15 cellular contexts compared by ENCODE assay signal in genomic region chr3:141000691-141001090, GRCh38. TPM values are rescaled to one million over a fixed set of nuclear protein-coding genes. Genes with fewer than 3 reads are reported as not detected.
DNase-seq lines count a peak whose midpoint lies in the region; ATAC-seq and TF ChIP-seq lines count a peak whose summit lies in the region.
"Had no signal": no experiment of that assay in that cellular context is flagged by ENCODE, and none has a peak within 500 bp of the region (broad histone marks: within the 10 kb centered on the region; RNA-seq: fewer than 3 reads in every experiment).

No MANE protein-coding gene starts in this region.

- H3K36me3 Mint-ChIP-seq in GM23338 (ENCODE audit: low read depth), result 0 out of 3 replicates have a peak, but pooled peaks cover 4% of the 10 kb centered on the region
- H3K36me3 Mint-ChIP-seq: CD8-positive, alpha-beta memory T cell had no signal

- H3K27ac ChIP-seq in GM23338 (ENCODE audit: low read depth) (no peak overlapping the region), mesendoderm (ENCODE audit: low read depth, low read length) (no peak overlapping the region)
- H3K27ac ChIP-seq: 22Rv1, BLaER1 had no signal

- H2BK120ac ChIP-seq in mesendoderm (ENCODE audit: low read depth, low read length), result no peak overlapping the region

- no peak overlapping the region for H3K4me3 Mint-ChIP-seq in GM23338
- H3K4me3 Mint-ChIP-seq: CD8-positive, alpha-beta memory T cell had no signal

- H3K9ac ChIP-seq in mesendoderm (ENCODE audit: low read length), result no peak overlapping the region
- H3K9ac ChIP-seq: BLaER1 had no signal

- H3K4me1 Mint-ChIP-seq in GM23338, result no peaks in the 10 kb centered on the region

- H2AFZ ChIP-seq in GM23338, result peak overlapping the region; percentile 83

- H3K27ac Mint-ChIP-seq in GM23338, result no peak overlapping the region

- peak; percentile 53 to 58 for ATAC-seq in activated CD4-positive, CD25-positive, alpha-beta regulatory T cell treated with anti-CD3 and anti-CD28 coated beads, Interleukin-2, amount 50 U/mL, for 24 hours
- ATAC-seq in GM23338, result no peak

- H3K79me1 ChIP-seq in mesendoderm (ENCODE audit: low read length), result no peaks in the 10 kb centered on the region

- H2BK5ac ChIP-seq in mesendoderm (ENCODE audit: low read length), result no peak overlapping the region

- H3K27me3 ChIP-seq in GM23338 (ENCODE audit: insufficient read depth), result no peaks in the 10 kb centered on the region
- no peaks in the 10 kb centered on the region for H3K27me3 ChIP-seq in mesendoderm (ENCODE audit: insufficient read depth, low read length, poor library complexity)
- H3K27me3 ChIP-seq: BLaER1 had no signal

- no peak overlapping the region for H3K4me3 ChIP-seq in GM23338
- H3K4me3 ChIP-seq in mesendoderm (ENCODE audit: low read length), result no peak overlapping the region
- H3K4me3 ChIP-seq: BLaER1, HAP-1 had no signal

- no peak overlapping the region for H2AK5ac ChIP-seq in mesendoderm (ENCODE audit: low read length)

- H4K8ac ChIP-seq in mesendoderm (ENCODE audit: low read depth, low read length), result no peak overlapping the region

- H3K23ac ChIP-seq in mesendoderm (ENCODE audit: low read length), result no peak overlapping the region

- H3K4me1 ChIP-seq in GM23338 (ENCODE audit: insufficient read depth), result no peaks in the 10 kb centered on the region
- H3K4me1 ChIP-seq in mesendoderm (ENCODE audit: control insufficient read depth, low read depth, low read length), result no peaks in the 10 kb centered on the region
- H3K4me1 ChIP-seq: BLaER1, HAP-1 had no signal

- H3F3A ChIP-seq in GM23338 (replicated peaks; ENCODE audit: low read depth), result no peaks in the 10 kb centered on the region

- H4K5ac ChIP-seq in mesendoderm (ENCODE audit: low read length), result no peak overlapping the region

- H3K9me2 ChIP-seq in GM23338 (ENCODE audit: insufficient read depth), result no peaks in the 10 kb centered on the region

- H3K4ac ChIP-seq in mesendoderm (ENCODE audit: low read depth, low read length), result no peak overlapping the region

- no peak overlapping the region for H3K56ac ChIP-seq in mesendoderm (ENCODE audit: low read length)

- TF ChIP-seq CTCF in GM23338 (conservative IDR thresholded peaks at IDR 0.05; ENCODE audit: low read depth in 2 of 2), result no peak

- no peak overlapping the region for H3K18ac ChIP-seq in mesendoderm (ENCODE audit: low read length)

- H3K36me3 ChIP-seq in GM23338 (ENCODE audit: insufficient read depth) (no peaks in the 10 kb centered on the region), mesendoderm (ENCODE audit: control insufficient read depth, insufficient read depth, low read length) (no peaks in the 10 kb centered on the region)
- H3K36me3 ChIP-seq: BLaER1, HAP-1 had no signal

- H4K20me1 ChIP-seq in GM23338 (replicated peaks; ENCODE audit: insufficient read depth), result no peaks in the 10 kb centered on the region
- H4K20me1 ChIP-seq: BLaER1 had no signal

- WGBS in mesendoderm (ENCODE audit: extremely low coverage, insufficient coverage, low lambda C conversion rate), result no CpG with 5 or more reads among the region's 2 CpGs

- H3K9me3 Mint-ChIP-seq in GM23338, result peaks cover 8% of the 10 kb centered on the region
- H3K9me3 Mint-ChIP-seq: CD8-positive, alpha-beta memory T cell had no signal

- H3K27me3 Mint-ChIP-seq in GM23338 (ENCODE audit: insufficient read depth, low read depth, poor library complexity), result peaks cover 2% of the 10 kb centered on the region

- H3K79me2 ChIP-seq in GM23338 (replicated peaks; ENCODE audit: insufficient read depth) (no peaks in the 10 kb centered on the region), mesendoderm (ENCODE audit: control insufficient read depth, insufficient read depth, low read length) (no peaks in the 10 kb centered on the region)

- H3K4me2 ChIP-seq in GM23338 (no peak overlapping the region), mesendoderm (ENCODE audit: low read length) (no peak overlapping the region)
- H3K4me2 ChIP-seq: BLaER1 had no signal

- no peak for DNase-seq in activated CD4-positive, CD25-positive, alpha-beta regulatory T cell treated with anti-CD3 and anti-CD28 coated beads, Interleukin-2, amount 50 U/mL, for 72 hours
- DNase-seq in GM23338 (ENCODE audit: low spot score) (no peak), SW480 (ENCODE audit: low spot score) (peak; percentile 59), mesendoderm (peak; percentile 77), Kasumi-1 (lab: John Stamatoyannopoulos, UW) (no peak), NCI-H187 (lab: John Stamatoyannopoulos, UW) (no peak)
- DNase-seq in stimulated activated CD4-positive, alpha-beta T cell treated with anti-CD3 and anti-CD28 coated beads, Interleukin-12 subunit alpha, Interleukin-12 subunit beta, amount 100 ng/mL, for 4 hours, result no peak
- DNase-seq: NCI-H1436 treated with DMSO at 0.1 percent for 48 hours, NCI-H226 had no signal

- no peak overlapping the region for H2BK15ac ChIP-seq in mesendoderm (replicated peaks; ENCODE audit: low read depth)

TF ChIP-seq in GM23338, 12 proteins besides CTCF, POLR2A, EP300 and RAD21 (continues in another document):
- TF ChIP-seq ZNF114 (CRISPR knock-in tag; IDR thresholded peaks at IDR 0.05), result no peak
- no peak for TF ChIP-seq NANOG (IDR thresholded peaks at IDR 0.05; ENCODE audit: borderline replicate concordance)
- TF ChIP-seq EZH2 (IDR thresholded peaks at IDR 0.05; ENCODE audit: low read depth, unreplicated experiment), result no peak
- no peak for TF ChIP-seq EZH2phosphoT487 (IDR thresholded peaks at IDR 0.05; ENCODE audit: unreplicated experiment)
- no peak for TF ChIP-seq ZNF462 (CRISPR knock-in tag; IDR thresholded peaks at IDR 0.05)
- no peak for TF ChIP-seq JUNB (IDR thresholded peaks at IDR 0.05; ENCODE audit: unreplicated experiment)
- TF ChIP-seq POLR2AphosphoS5 (IDR thresholded peaks at IDR 0.05; ENCODE audit: low read depth), result no peak

RNA-seq across cellular contexts. Expression of gene SPSB4, which starts 50.5 kb away (rescaled TPM):
- total RNA-seq in GM23338 (2014; rRNA removed; shearing (Covaris generic)), result 20.1 and 25.9 TPM in 2 replicates
- 6.6 and 6.7 TPM in 2 replicates for polyA plus RNA-seq in GM23338 (2016; fragmentation: Nextera tagmentation; extraction: Ambion mirVana)
- 23.3 TPM for polyA plus RNA-seq in mesendoderm (2013, experiment 1 of 2)
- polyA plus RNA-seq in mesendoderm (2013, experiment 2 of 2), result 23.3 TPM
- total RNA-seq: CD8-positive, alpha-beta memory T cell; IMR-90 had no signal
- polyA plus RNA-seq: CD8-positive, alpha-beta memory T cell; IMR-90 had no signal

RNA-seq across cellular contexts. Expression of gene SLC25A36, which starts 59.1 kb away (rescaled TPM):
- total RNA-seq in GM23338 (2014; rRNA removed; shearing (Covaris generic)), result 123 and 135 TPM in 2 replicates
- polyA plus RNA-seq in GM23338 (2016; fragmentation: Nextera tagmentation; extraction: Ambion mirVana), result 93.7 and 113 TPM in 2 replicates
- polyA plus RNA-seq in mesendoderm (2013, experiment 1 of 2), result 31.3 TPM
- 32.8 TPM for polyA plus RNA-seq in mesendoderm (2013, experiment 2 of 2)

Comparison
In these comparisons a context has a peak if more than half of its experiments do, and no peak if none do; other contexts are left out.
1. DNase-seq: peak in SW480 (single experiment) and mesendoderm (single experiment); none in activated CD4-positive, CD25-positive, alpha-beta regulatory T cell treated with anti-CD3 and anti-CD28 coated beads, Interleukin-2, amount 50 U/mL, for 72 hours (single experiment), GM23338 (single experiment), Kasumi-1 (0 of 2), NCI-H187 (0 of 2) and stimulated activated CD4-positive, alpha-beta T cell treated with anti-CD3 and anti-CD28 coated beads, Interleukin-12 subunit alpha, Interleukin-12 subunit beta, amount 100 ng/mL, for 4 hours (single experiment).